ENCODE assay signal across 12 cellular contexts in genomic region chr10:60652628-60653027, GRCh38.
DNase-seq lines count a peak whose midpoint lies in the region; ATAC-seq and TF ChIP-seq lines count a peak whose summit lies in the region.
"Had no signal": no experiment of that assay in that cellular context is flagged by ENCODE, and none has a peak within 500 bp of the region (broad histone marks: within the 10 kb centered on the region; RNA-seq: fewer than 3 reads in every experiment).

No MANE protein-coding gene starts in this region.

- H3K9me3 ChIP-seq in OCI-LY7 (ENCODE audit: low read length) (no peaks in the 10 kb centered on the region), trophoblast cell (ENCODE audit: insufficient read depth, low read depth, low read length) (no peaks in the 10 kb centered on the region)

- H3K23ac ChIP-seq in trophoblast cell (ENCODE audit: low read length) = no peak overlapping the region

- H3K36me3 ChIP-seq in OCI-LY7 (ENCODE audit: insufficient read depth, low read length) (no peaks in the 10 kb centered on the region), trophoblast cell (ENCODE audit: control insufficient read depth in 1 of 2, insufficient read depth in 2 of 2, low read length in 2 of 2) (no peaks in the 10 kb centered on the region)

- H4K8ac ChIP-seq in trophoblast cell (ENCODE audit: low read depth, low read length) = no peak overlapping the region

- H3K27ac ChIP-seq in OCI-LY7 (ENCODE audit: low read depth, low read length, poor library complexity, severe bottlenecking) (no peak overlapping the region), trophoblast cell (ENCODE audit: low read depth, low read length) (no peak overlapping the region)

- no peak overlapping the region for H4K91ac ChIP-seq in trophoblast cell (ENCODE audit: low read depth, low read length)

- peak overlapping the region; percentile 67; the same call in 1 of the 2 replicates for H2AFZ ChIP-seq in OCI-LY7 (ENCODE audit: low read length)
- H2AFZ ChIP-seq in trophoblast cell (ENCODE audit: insufficient read depth, low read length, poor library complexity) = no peak overlapping the region

- intact Hi-C loops in OCI-LY7 (cut with micrococcal nuclease; ENCODE audit: unreplicated experiment) = loop anchor here (10.0 kb wide), 1 partner anchor 112 kb away; no protein-coding TSS in a partner anchor

- H3K79me1 ChIP-seq in trophoblast cell (ENCODE audit: low read length) = no peaks in the 10 kb centered on the region

- CTCF ChIA-PET in OCI-LY7 (lab: Charles Lee; ENCODE audit: unreplicated experiment) = no interaction called here

- POLR2A ChIA-PET in OCI-LY7 (lab: Charles Lee) = interaction anchor here (0.6 kb wide), 1 partner anchor 34 kb away, joined by 3 read pairs; no protein-coding TSS in a partner anchor

- no peak overlapping the region for H4K12ac ChIP-seq in trophoblast cell (ENCODE audit: low read depth, low read length)

- H3K14ac ChIP-seq in trophoblast cell (ENCODE audit: low read length) = no peak overlapping the region

- H2BK5ac ChIP-seq in trophoblast cell (ENCODE audit: low read depth, low read length, poor library complexity) = no peak overlapping the region

- H3K27me3 ChIP-seq in trophoblast cell (ENCODE audit: insufficient read depth, low read length) = no peaks in the 10 kb centered on the region

- H3K4me3 ChIP-seq in OCI-LY7 (ENCODE audit: low read depth, low read length, poor library complexity, severe bottlenecking) (no peak overlapping the region), trophoblast cell (ENCODE audit: low read depth, low read length) (no peak overlapping the region)

- no peak overlapping the region for H3K4ac ChIP-seq in trophoblast cell (ENCODE audit: low read depth, low read length)

- H3K79me2 ChIP-seq in OCI-LY7 (ENCODE audit: insufficient read depth, low read depth, low read length) (no peaks in the 10 kb centered on the region), trophoblast cell (ENCODE audit: control insufficient read depth, insufficient read depth, low read length, poor library complexity) (no peaks in the 10 kb centered on the region)

- H4K20me1 ChIP-seq in OCI-LY7 (ENCODE audit: insufficient read depth, low read length) = no peaks in the 10 kb centered on the region

- no peak overlapping the region for H2AK5ac ChIP-seq in trophoblast cell (ENCODE audit: low read length)

- in situ Hi-C loops in GM13976 (cut with MboI; ENCODE audit: low sequenced_read_pairs, unreplicated experiment) = no loop called here

- WGBS in trophoblast cell (ENCODE audit: extremely low coverage, insufficient coverage, insufficient read length) = no CpG with 5 or more reads among the region's 6 CpGs

- H2BK120ac ChIP-seq in trophoblast cell (ENCODE audit: insufficient read depth, low read length, poor library complexity) = no peak overlapping the region

- H3K9ac ChIP-seq in trophoblast cell (ENCODE audit: low read length) = no peak overlapping the region

- peaks cover 7% of the 10 kb centered on the region for H3K4me1 ChIP-seq in OCI-LY7 (ENCODE audit: insufficient read depth, low read length, poor library complexity, severe bottlenecking)
- no peaks in the 10 kb centered on the region for H3K4me1 ChIP-seq in trophoblast cell (ENCODE audit: control insufficient read depth in 1 of 2, insufficient read depth in 2 of 2, low read length in 2 of 2)

- peak; percentile 5 for DNase-seq in OCI-LY7 (ENCODE audit: low spot score)
- DNase-seq in stimulated activated CD4-positive, alpha-beta T cell treated with anti-CD3 and anti-CD28 coated beads, Interleukin-2, amount 100 ng/mL, for 24 hours = no peak
- no peak for DNase-seq in trophoblast cell
- DNase-seq in cerebellum (ENCODE audit: low spot score) = no peak
- no peak for DNase-seq in GM13976 (ENCODE audit: low spot score)
- DNase-seq: dermis blood vessel endothelial cell; NCI-H1092; stimulated activated naive CD4-positive, alpha-beta T cell treated with Interleukin-2 at 50 U/mL for 16 hours; SW 1271 had no signal

- no peak overlapping the region for H2BK12ac ChIP-seq in trophoblast cell (ENCODE audit: low read length)

- TF ChIP-seq CTCF in OCI-LY7 (conservative IDR thresholded peaks at IDR 0.05; ENCODE audit: low read length) (no peak), GM13976 (IDR thresholded peaks at IDR 0.05; ENCODE audit: borderline replicate concordance, control extremely low read depth, extremely low read depth, insufficient read depth, missing control alignments) (no peak)

- BruUV-seq in OCI-LY7 (replicated peaks; lab: Mats Ljungman, UMichigan) = no TSS peak

- H3K9me2 ChIP-seq in OCI-LY7 (ENCODE audit: insufficient read depth, low read length) = no peaks in the 10 kb centered on the region

- H3K4me2 ChIP-seq in OCI-LY7 (ENCODE audit: low read length) (peak overlapping the region; percentile 31), trophoblast cell (ENCODE audit: low read length) (no peak overlapping the region)

- H3K18ac ChIP-seq in trophoblast cell (ENCODE audit: low read length) = no peak overlapping the region

- ATAC-seq in GM18520 (IDR thresholded peaks at IDR 0.05; ENCODE audit: unreplicated experiment) (peak; percentile 84), GM21528 (IDR thresholded peaks at IDR 0.05; ENCODE audit: low FRiP score, unreplicated experiment) (peak; percentile 64), HG03066 (IDR thresholded peaks at IDR 0.05; ENCODE audit: low read depth, unreplicated experiment) (peak; percentile 70)
